Comparison of ENCODE assay signal across 34 cellular contexts in genomic region chr2:168327328-168327727, GRCh38.
"Had no signal": no experiment of that assay in that cellular context is flagged by ENCODE, and none has a peak within 500 bp of the region (broad histone marks: within the 10 kb centered on the region; RNA-seq: fewer than 3 reads in every experiment).

No MANE protein-coding gene starts in this region.

- H3K9me3 Mint-ChIP-seq: central memory CD8-positive, alpha-beta T cell had no signal

- H3K36me3 ChIP-seq: ascending aorta, cardiac muscle cell had no signal

- H3K27me3 ChIP-seq: ascending aorta, cardiac muscle cell had no signal

- H3K4me3 Mint-ChIP-seq: activated B cell treated with CpG ODN at 0.5 μM for 24 hours; activated CD4-positive, alpha-beta memory T cell treated with anti-CD3 and anti-CD28 coated beads, Interleukin-2, amount 10 ng/mL, durations not matched to agents 7 days and 5 days; activated CD4-positive, alpha-beta T cell treated with anti-CD3 and anti-CD28 coated beads, Interleukin-2, amount 10 ng/mL, durations not matched to agents 7 days and 5 days; activated CD8-positive, alpha-beta memory T cell treated with anti-CD3 and anti-CD28 coated beads, Interleukin-2, amount 10 ng/mL, durations not matched to agents 7 days and 5 days; activated CD8-positive, alpha-beta T cell treated with anti-CD3 and anti-CD28 coated beads, Interleukin-2, amount 10 ng/mL, durations not matched to agents 7 days and 5 days; activated naive CD4-positive, alpha-beta T cell treated with anti-CD3 and anti-CD28 coated beads, Interleukin-2, amount 10 ng/mL, durations not matched to agents 7 days and 5 days; activated naive CD4-positive, alpha-beta T cell treated with anti-CD3 and anti-CD28 coated beads, Interleukin-2, amount 50 U/mL, for 24 hours; activated naive CD8-positive, alpha-beta T cell; activated naive CD8-positive, alpha-beta T cell treated with anti-CD3 and anti-CD28 coated beads, Interleukin-2, amount 10 ng/mL, durations not matched to agents 7 days and 5 days; activated naive CD8-positive, alpha-beta T cell treated with anti-CD3 and anti-CD28 coated beads, Interleukin-2, amount 50 U/mL, for 24 hours; activated T-cell treated with anti-CD3 and anti-CD28 coated beads, Interleukin-2, amount 50 U/mL, for 24 hours; brain; central memory CD8-positive, alpha-beta T cell; T-helper 1 cell treated with Interleukin-12 subunit alpha and Interleukin-12 subunit beta and Interleukin-4 antibody, amounts not matched to agents 30 μg/mL and 1 μg/mL, for 36 hours; T-helper 2 cell treated with Interferon-gamma antibody and Interleukin-4, amounts not matched to agents 5 μg/mL and 100 μg/mL, for 36 hours had no signal

- ATAC-seq: activated CD8-positive, alpha-beta memory T cell treated with anti-CD3 and anti-CD28 coated beads, Interleukin-2, amount 10 ng/mL, durations not matched to agents 7 days and 5 days; activated CD8-positive, alpha-beta T cell treated with anti-CD3 and anti-CD28 coated beads, Interleukin-2, amount 10 ng/mL, durations not matched to agents 7 days and 5 days; activated naive CD8-positive, alpha-beta T cell treated with anti-CD3 and anti-CD28 coated beads, Interleukin-2, amount 50 U/mL, for 24 hours had no signal

- H3K4me3 ChIP-seq: ascending aorta, cardiac muscle cell had no signal

- H3K4me1 ChIP-seq: ascending aorta had no signal

- H3K27me3 Mint-ChIP-seq: activated naive CD8-positive, alpha-beta T cell had no signal

- H3K27ac ChIP-seq: ascending aorta, cardiac muscle cell, VCaP had no signal

- DNase-seq: activated B cell treated with CpG ODN at 0.5 μM for 24 hours; activated CD4-positive, alpha-beta memory T cell treated with anti-CD3 and anti-CD28 coated beads, Interleukin-2, amount 10 ng/mL, durations not matched to agents 7 days and 5 days; activated CD4-positive, alpha-beta T cell treated with anti-CD3 and anti-CD28 coated beads for 48 hours; activated CD4-positive, alpha-beta T cell treated with anti-CD3 and anti-CD28 coated beads, Interleukin-2, amount 10 ng/mL, durations not matched to agents 7 days and 5 days; activated CD4-positive, alpha-beta T cell treated with anti-CD3 and anti-CD28 coated beads, Interleukin-2, amount 50 U/mL, for 48 hours; activated CD4-positive, CD25-positive, alpha-beta regulatory T cell treated with anti-CD3 and anti-CD28 coated beads, Interleukin-2, amount 50 U/mL, for 72 hours; activated CD8-positive, alpha-beta memory T cell treated with anti-CD3 and anti-CD28 coated beads for 24 hours; activated CD8-positive, alpha-beta memory T cell treated with anti-CD3 and anti-CD28 coated beads, Interleukin-2, amount 10 ng/mL, durations not matched to agents 7 days and 5 days; activated CD8-positive, alpha-beta memory T cell treated with anti-CD3 and anti-CD28 coated beads, Interleukin-2, amount 50 U/mL, for 48 hours; activated CD8-positive, alpha-beta T cell treated with anti-CD3 and anti-CD28 coated beads, Interleukin-2, amount 10 ng/mL, durations not matched to agents 7 days and 5 days; activated effector memory CD4-positive, alpha-beta T cell treated with Interleukin-2 at 50 U/mL for 16 hours; activated gamma-delta T cell; activated naive CD4-positive, alpha-beta T cell treated with anti-CD3 and anti-CD28 coated beads, Interleukin-2, amount 10 ng/mL, durations not matched to agents 7 days and 5 days; activated naive CD4-positive, alpha-beta T cell treated with Interleukin-2 at 50 U/mL for 16 hours; activated naive CD8-positive, alpha-beta T cell treated with anti-CD3 and anti-CD28 coated beads, Interleukin-2, amount 10 ng/mL, durations not matched to agents 7 days and 5 days; activated naive CD8-positive, alpha-beta T cell treated with anti-CD3 and anti-CD28 coated beads, Interleukin-2, amount 50 U/mL, for 24 hours; activated T-cell treated with anti-CD3 and anti-CD28 coated beads, Interleukin-2, amount 50 U/mL, for 24 hours; activated T-cell treated with anti-CD3 and anti-CD28 coated beads, Interleukin-2, amount 50 U/mL, for 48 hours; amygdala; anterior cingulate cortex; caudate nucleus; cerebellar nuclear complex; T-helper 2 cell; T-helper 9 cell had no signal

- H3K4me1 Mint-ChIP-seq: activated B cell treated with CpG ODN at 0.5 μM for 24 hours; activated naive CD4-positive, alpha-beta T cell treated with anti-CD3 and anti-CD28 coated beads, Interleukin-2, amount 50 U/mL, for 24 hours; central memory CD8-positive, alpha-beta T cell had no signal

- H3K27ac Mint-ChIP-seq: activated B cell treated with CpG ODN at 0.5 μM for 24 hours; activated CD4-positive, alpha-beta memory T cell treated with anti-CD3 and anti-CD28 coated beads, Interleukin-2, amount 10 ng/mL, durations not matched to agents 7 days and 5 days; activated CD4-positive, alpha-beta T cell treated with anti-CD3 and anti-CD28 coated beads, Interleukin-2, amount 10 ng/mL, durations not matched to agents 7 days and 5 days; activated CD8-positive, alpha-beta memory T cell treated with anti-CD3 and anti-CD28 coated beads, Interleukin-2, amount 10 ng/mL, durations not matched to agents 7 days and 5 days; activated CD8-positive, alpha-beta T cell treated with anti-CD3 and anti-CD28 coated beads, Interleukin-2, amount 10 ng/mL, durations not matched to agents 7 days and 5 days; activated naive CD4-positive, alpha-beta T cell treated with anti-CD3 and anti-CD28 coated beads, Interleukin-2, amount 10 ng/mL, durations not matched to agents 7 days and 5 days; activated naive CD4-positive, alpha-beta T cell treated with anti-CD3 and anti-CD28 coated beads, Interleukin-2, amount 50 U/mL, for 24 hours; activated naive CD8-positive, alpha-beta T cell; activated naive CD8-positive, alpha-beta T cell treated with anti-CD3 and anti-CD28 coated beads, Interleukin-2, amount 10 ng/mL, durations not matched to agents 7 days and 5 days; activated naive CD8-positive, alpha-beta T cell treated with anti-CD3 and anti-CD28 coated beads, Interleukin-2, amount 50 U/mL, for 24 hours; activated T-cell treated with anti-CD3 and anti-CD28 coated beads, Interleukin-2, amount 50 U/mL, for 24 hours; activated T-helper 2 cell treated with anti-CD3 and anti-CD28 coated beads, Interferon-gamma antibody, Interleukin-2, Interleukin-4, amounts not matched to agents 10 μg/mL and 5 μg/mL and 100 μg/mL, durations not matched to agents 14 hours and 24 hours and 36 hours; T-helper 1 cell treated with Interleukin-12 subunit alpha and Interleukin-12 subunit beta and Interleukin-4 antibody, amounts not matched to agents 30 μg/mL and 1 μg/mL, for 36 hours; T-helper 2 cell treated with Interferon-gamma antibody and Interleukin-4, amounts not matched to agents 5 μg/mL and 100 μg/mL, for 36 hours had no signal
